Comparison of ENCODE assay signal across 22 cellular contexts in the genomic region with DNA sequence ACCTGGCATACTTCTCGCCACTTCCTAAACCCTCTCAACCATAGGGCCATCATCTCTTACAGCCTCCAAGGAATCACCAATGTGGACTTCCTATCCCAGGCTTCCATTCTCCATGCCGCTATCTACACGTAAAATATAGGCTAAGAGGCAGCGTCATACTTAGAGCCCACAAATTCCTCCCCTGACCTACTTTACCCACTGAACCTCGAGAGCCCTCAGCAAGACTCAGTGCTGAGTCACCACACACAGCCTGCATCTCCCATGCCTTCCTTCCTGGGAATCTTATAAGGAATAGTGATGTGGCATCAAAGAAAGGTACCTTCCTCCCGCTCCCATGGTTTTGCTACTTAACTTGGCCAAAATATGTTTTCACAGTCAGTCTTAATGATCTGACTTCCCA.
DNase-seq lines count a peak whose midpoint lies in the region; ATAC-seq, FAIRE-seq and TF ChIP-seq lines count a peak whose summit lies in the region.
"Had no signal": no experiment of that assay in that cellular context is flagged by ENCODE, and none has a peak within 500 bp of the region (broad histone marks: within the 10 kb centered on the region; RNA-seq: fewer than 3 reads in every experiment).

No MANE protein-coding gene starts in this region.

- H2AFZ ChIP-seq in astrocyte (ENCODE audit: low read depth, low read length): peak overlapping the region; percentile 4

- H3K9ac ChIP-seq in astrocyte (ENCODE audit: low read length): no peak overlapping the region
- H3K9ac ChIP-seq: KMS-11 had no signal

- peak; percentile 19 for DNase-seq in DMS53 (lab: John Stamatoyannopoulos, UW)
- DNase-seq in DMS53 treated with DMSO at 0.1 percent for 48 hours (lab: John Stamatoyannopoulos, UW; ENCODE audit: unreplicated experiment): no peak
- DNase-seq in astrocyte (ENCODE audit: low read depth): peak; percentile 20
- DNase-seq in kidney glomerular epithelial cell (lab: John Stamatoyannopoulos, UW): peak; percentile 69
- DNase-seq in stimulated activated CD4-positive, alpha-beta T cell treated with anti-CD3 and anti-CD28 coated beads, Interleukin-1b, Interleukin-23, amount 100 ng/mL, for 48 hours: no peak
- DNase-seq in left lobe of liver (ENCODE audit: low spot score): no peak
- DNase-seq in caudate nucleus (lab: John Stamatoyannopoulos, UW): no peak
- DNase-seq: activated CD4-positive, alpha-beta T cell treated with anti-CD3 and anti-CD28 coated beads for 4 hours; activated CD8-positive, alpha-beta memory T cell treated with anti-CD3 and anti-CD28 coated beads, Interleukin-2, amount 10 ng/mL, durations not matched to agents 7 days and 5 days; activated naive CD8-positive, alpha-beta T cell treated with anti-CD3 and anti-CD28 coated beads, Interleukin-2, amount 50 U/mL, for 24 hours; C1 segment of cervical spinal cord; NCI-H1092; NCI-H526; sigmoid colon; stimulated activated naive B cell treated with anti-CD40 and anti-IgM and Interleukin-4, amounts not matched to agents 10 μg/mL and 1 μg/mL and 100 μg/mL, for 72 hours; thyroid gland had no signal

- H3K27ac ChIP-seq in astrocyte (ENCODE audit: low read depth, low read length): no peak overlapping the region
- no peak overlapping the region for H3K27ac ChIP-seq in caudate nucleus (ENCODE audit: low read depth, low read length)
- H3K27ac ChIP-seq: 22Rv1, KMS-11, thyroid gland had no signal

- no peaks in the 10 kb centered on the region for H3K9me3 ChIP-seq in astrocyte (ENCODE audit: insufficient read depth, low read depth, low read length)
- H3K9me3 ChIP-seq: sigmoid colon, thyroid gland had no signal

- peaks cover 36% of the 10 kb centered on the region for H3K4me1 Mint-ChIP-seq in astrocyte (ENCODE audit: low read depth, unreplicated experiment)
- H3K4me1 Mint-ChIP-seq: activated CD8-positive, alpha-beta memory T cell treated with anti-CD3 and anti-CD28 coated beads, Interleukin-2, amount 10 ng/mL, durations not matched to agents 7 days and 5 days; activated naive CD8-positive, alpha-beta T cell treated with anti-CD3 and anti-CD28 coated beads, Interleukin-2, amount 50 U/mL, for 24 hours; stimulated activated naive B cell treated with anti-CD40 and anti-IgM and Interleukin-4, amounts not matched to agents 10 μg/mL and 1 μg/mL and 100 μg/mL, for 72 hours had no signal

- no peaks in the 10 kb centered on the region for H3K27me3 ChIP-seq in astrocyte (ENCODE audit: insufficient read depth, low read length)
- H3K27me3 ChIP-seq: sigmoid colon, thyroid gland had no signal

- no peaks in the 10 kb centered on the region for H3K36me3 ChIP-seq in astrocyte (ENCODE audit: insufficient read depth, low read length)
- H3K36me3 ChIP-seq: sigmoid colon, thyroid gland had no signal

- H3K4me3 ChIP-seq in astrocyte (ENCODE audit: insufficient read depth, low read depth, low read length): no peak overlapping the region
- H3K4me3 ChIP-seq: sigmoid colon, thyroid gland had no signal

- H3K4me2 ChIP-seq in astrocyte (ENCODE audit: low read length): no peak overlapping the region
- H3K4me2 ChIP-seq: KMS-11 had no signal

- H3K36me3 Mint-ChIP-seq in astrocyte (ENCODE audit: low read depth, unreplicated experiment): no peaks in the 10 kb centered on the region
- H3K36me3 Mint-ChIP-seq: activated CD8-positive, alpha-beta memory T cell treated with anti-CD3 and anti-CD28 coated beads, Interleukin-2, amount 10 ng/mL, durations not matched to agents 7 days and 5 days; stimulated activated naive B cell treated with anti-CD40 and anti-IgM and Interleukin-4, amounts not matched to agents 10 μg/mL and 1 μg/mL and 100 μg/mL, for 72 hours had no signal

- no peak for TF ChIP-seq CTCF in astrocyte (IDR thresholded peaks at IDR 0.05; ENCODE audit: insufficient read depth, low read depth, low read length)

- no peaks in the 10 kb centered on the region for H3K4me1 ChIP-seq in astrocyte (ENCODE audit: insufficient read depth, low read length)
- H3K4me1 ChIP-seq: thyroid gland had no signal

- H3K27ac Mint-ChIP-seq in astrocyte (ENCODE audit: unreplicated experiment): peak overlapping the region; percentile 76
- H3K27ac Mint-ChIP-seq: activated CD8-positive, alpha-beta memory T cell treated with anti-CD3 and anti-CD28 coated beads, Interleukin-2, amount 10 ng/mL, durations not matched to agents 7 days and 5 days; activated naive CD8-positive, alpha-beta T cell treated with anti-CD3 and anti-CD28 coated beads, Interleukin-2, amount 50 U/mL, for 24 hours; stimulated activated naive B cell treated with anti-CD40 and anti-IgM and Interleukin-4, amounts not matched to agents 10 μg/mL and 1 μg/mL and 100 μg/mL, for 72 hours had no signal

- H4K20me1 ChIP-seq in astrocyte (ENCODE audit: insufficient read depth, low read length): no peaks in the 10 kb centered on the region

- no peak overlapping the region for H3K4me3 Mint-ChIP-seq in astrocyte (ENCODE audit: unreplicated experiment)
- H3K4me3 Mint-ChIP-seq: activated CD8-positive, alpha-beta memory T cell treated with anti-CD3 and anti-CD28 coated beads, Interleukin-2, amount 10 ng/mL, durations not matched to agents 7 days and 5 days; activated naive CD8-positive, alpha-beta T cell treated with anti-CD3 and anti-CD28 coated beads, Interleukin-2, amount 50 U/mL, for 24 hours; stimulated activated naive B cell treated with anti-CD40 and anti-IgM and Interleukin-4, amounts not matched to agents 10 μg/mL and 1 μg/mL and 100 μg/mL, for 72 hours had no signal

- no peaks in the 10 kb centered on the region for H3K9me3 Mint-ChIP-seq in astrocyte (ENCODE audit: unreplicated experiment)
- H3K9me3 Mint-ChIP-seq: activated naive CD8-positive, alpha-beta T cell treated with anti-CD3 and anti-CD28 coated beads, Interleukin-2, amount 50 U/mL, for 24 hours; stimulated activated naive B cell treated with anti-CD40 and anti-IgM and Interleukin-4, amounts not matched to agents 10 μg/mL and 1 μg/mL and 100 μg/mL, for 72 hours had no signal

- FAIRE-seq in astrocyte (lab: Jason Lieb, UNC): no peak
- FAIRE-seq: D721Med, GM12891 had no signal

- no peaks in the 10 kb centered on the region for H3K79me2 ChIP-seq in astrocyte (ENCODE audit: insufficient read depth, low read length)

- no peaks in the 10 kb centered on the region for H3K27me3 Mint-ChIP-seq in astrocyte (ENCODE audit: low read depth, unreplicated experiment)
- H3K27me3 Mint-ChIP-seq: activated CD8-positive, alpha-beta memory T cell treated with anti-CD3 and anti-CD28 coated beads, Interleukin-2, amount 10 ng/mL, durations not matched to agents 7 days and 5 days had no signal

- ATAC-seq in left lobe of liver (no peak), GM21423 (IDR thresholded peaks at IDR 0.05; ENCODE audit: unreplicated experiment) (no peak)
- ATAC-seq: activated CD8-positive, alpha-beta memory T cell treated with anti-CD3 and anti-CD28 coated beads, Interleukin-2, amount 10 ng/mL, durations not matched to agents 7 days and 5 days; activated naive CD8-positive, alpha-beta T cell treated with anti-CD3 and anti-CD28 coated beads, Interleukin-2, amount 50 U/mL, for 24 hours; Right ventricle myocardium inferior; stimulated activated naive B cell treated with anti-CD40 and anti-IgM and Interleukin-4, amounts not matched to agents 10 μg/mL and 1 μg/mL and 100 μg/mL, for 72 hours had no signal

Comparison
In these comparisons a context has a peak if more than half of its experiments do, and no peak if none do; other contexts are left out.
1. DNase-seq: peak in DMS53 (single experiment), astrocyte (single experiment) and kidney glomerular epithelial cell (single experiment); none in DMS53 treated with DMSO at 0.1 percent for 48 hours (single experiment), stimulated activated CD4-positive, alpha-beta T cell treated with anti-CD3 and anti-CD28 coated beads, Interleukin-1b, Interleukin-23, amount 100 ng/mL, for 48 hours (single experiment), left lobe of liver (single experiment) and caudate nucleus (0 of 61).